13 cellular contexts compared by ENCODE assay signal in genomic region chr19:53096982-53097381, GRCh38. TPM values are rescaled to one million over a fixed set of nuclear protein-coding genes. Genes with fewer than 3 reads are reported as not detected.
DNase-seq lines count a peak whose midpoint lies in the region; ATAC-seq and TF ChIP-seq lines count a peak whose summit lies in the region.
"Not testable (repeated sequence)": the region's sequence is repeated elsewhere in the genome, so short reads cannot be mapped to it uniquely, and the experiment has no call there.
"Had no signal": no experiment of that assay in that cellular context is flagged by ENCODE, and none has a peak within 500 bp of the region (broad histone marks: within the 10 kb centered on the region; RNA-seq: fewer than 3 reads in every experiment).

No MANE protein-coding gene starts in this region.

- H3K4me1 ChIP-seq in Caco-2 (peaks cover 15% of the 10 kb centered on the region), heart left ventricle (peaks cover 6 to 70% (median 22%) of the 10 kb centered on the region in 12 donors)
- not testable (repeated sequence) for H3K4me1 ChIP-seq in right cardiac atrium (ENCODE audit: control insufficient read depth, insufficient read depth, low read length)

- intact Hi-C loops in Caco-2 (cut with micrococcal nuclease; ENCODE audit: unreplicated experiment); heart left ventricle (cut with DNase I); right cardiac atrium (cut with DNase I): not testable (repeated sequence)

- not testable (repeated sequence) for TF ChIP-seq POLR2A in heart left ventricle (IDR thresholded peaks at IDR 0.05)

- 38 to 82% (median 70%) methylated on average over 1 to 2 of the region's 7 CpGs for WGBS in heart left ventricle, 4 donors
- 84% methylated on average over 1 of the region's 7 CpGs for WGBS in right cardiac atrium

- H3K27ac Mint-ChIP-seq in Caco-2 (ENCODE audit: unreplicated experiment) (peak overlapping the region; percentile 80), brain (peak overlapping the region in 4 of 5 experiments; percentile 32 to 82 (median 56)), neural crest cell (ENCODE audit: unreplicated experiment) (peak overlapping the region; percentile 47), type B pancreatic cell (peak overlapping the region; percentile 85)
- H3K27ac Mint-ChIP-seq in activated T-cell treated with anti-CD3 and anti-CD28 coated beads, Interleukin-2, amount 50 U/mL, for 72 hours = peak overlapping the region; percentile 72
- not testable (repeated sequence) for H3K27ac Mint-ChIP-seq in endothelial cell (ENCODE audit: unreplicated experiment)

- not testable (repeated sequence) for H3K4me3 ChIP-seq in Caco-2 (ENCODE audit: low read depth, low read length); heart left ventricle; right cardiac atrium (ENCODE audit: low read length)

- not testable (repeated sequence) for TF ChIP-seq CTCF in Caco-2 (IDR thresholded peaks at IDR 0.05; ENCODE audit: insufficient read depth in 1 of 2, low read depth in 1 of 2, low read length in 1 of 2, severe bottlenecking in 1 of 2, unreplicated experiment in 1 of 2); brain (conservative IDR thresholded peaks at IDR 0.05); endothelial cell (IDR thresholded peaks at IDR 0.05; ENCODE audit: unreplicated experiment); heart left ventricle (IDR thresholded peaks at IDR 0.05); neural crest cell (conservative IDR thresholded peaks at IDR 0.05); type B pancreatic cell (conservative IDR thresholded peaks at IDR 0.05)

- not testable (repeated sequence) for H3K36me3 ChIP-seq in Caco-2 (ENCODE audit: control insufficient read depth, insufficient read depth, low read length)
- peaks cover 0 to 34% (median 14%) of the 10 kb centered on the region in 9 donors for H3K36me3 ChIP-seq in heart left ventricle

- CTCF ChIA-PET in Caco-2 (lab: Charles Lee) = not testable (repeated sequence)

- H3K4me1 Mint-ChIP-seq in Caco-2 (ENCODE audit: low read depth, unreplicated experiment) (peaks cover 16% of the 10 kb centered on the region), brain (peaks cover 58% of the 10 kb centered on the region), endothelial cell (ENCODE audit: unreplicated experiment) (peaks cover 17% of the 10 kb centered on the region), neural crest cell (peaks cover 12% of the 10 kb centered on the region), type B pancreatic cell (ENCODE audit: unreplicated experiment) (peaks cover 22% of the 10 kb centered on the region)
- peaks cover 34% of the 10 kb centered on the region for H3K4me1 Mint-ChIP-seq in activated T-cell treated with anti-CD3 and anti-CD28 coated beads, Interleukin-2, amount 50 U/mL, for 72 hours (ENCODE audit: low read depth)

- H3K9me3 Mint-ChIP-seq in Caco-2 (ENCODE audit: unreplicated experiment); activated T-cell treated with anti-CD3 and anti-CD28 coated beads, Interleukin-2, amount 50 U/mL, for 72 hours; brain; endothelial cell (ENCODE audit: unreplicated experiment); neural crest cell; type B pancreatic cell: not testable (repeated sequence)

- POLR2A ChIA-PET in Caco-2 (lab: Charles Lee) = not testable (repeated sequence)

- peak overlapping the region in 2 of 12 donors; percentile 57 to 65 for H3K27ac ChIP-seq in heart left ventricle
- not testable (repeated sequence) for H3K27ac ChIP-seq in right cardiac atrium (ENCODE audit: low read length)

- not testable (repeated sequence) for H3K27me3 ChIP-seq in Caco-2 (replicated peaks; ENCODE audit: control insufficient read depth, insufficient read depth, low read length); heart left ventricle; right cardiac atrium (ENCODE audit: control insufficient read depth, insufficient read depth)

- ATAC-seq in activated T-cell treated with anti-CD3 and anti-CD28 coated beads, Interleukin-2, amount 50 U/mL, for 72 hours (replicated peaks in 1 of 2) = not testable (repeated sequence)
- ATAC-seq in heart left ventricle (peak; percentile 52 to 77 (median 60)), right cardiac atrium (peak; percentile 67 to 72)

- not testable (repeated sequence) for H3K9me3 ChIP-seq in Caco-2; heart left ventricle; right cardiac atrium (ENCODE audit: control insufficient read depth, low read length)

- H3K27me3 Mint-ChIP-seq in Caco-2 (ENCODE audit: insufficient read depth, unreplicated experiment); activated T-cell treated with anti-CD3 and anti-CD28 coated beads, Interleukin-2, amount 50 U/mL, for 72 hours (ENCODE audit: low read depth); brain; endothelial cell (ENCODE audit: unreplicated experiment); neural crest cell (ENCODE audit: low read depth); type B pancreatic cell: not testable (repeated sequence)

- BruUV-seq in Caco-2 (replicated peaks; lab: Mats Ljungman, UMichigan) = not testable (repeated sequence)

- H3K4me3 Mint-ChIP-seq in Caco-2 (ENCODE audit: unreplicated experiment) (peak overlapping the region; percentile 34), brain (peak overlapping the region in 1 of 5 experiments; percentile 28), endothelial cell (ENCODE audit: unreplicated experiment) (peak overlapping the region; percentile 71), neural crest cell (peak overlapping the region; percentile 38), type B pancreatic cell (peak overlapping the region; percentile 45)
- not testable (repeated sequence) for H3K4me3 Mint-ChIP-seq in activated T-cell treated with anti-CD3 and anti-CD28 coated beads, Interleukin-2, amount 50 U/mL, for 72 hours

- DNase-seq in Caco-2; activated T-cell treated with anti-CD3 and anti-CD28 coated beads, Interleukin-2, amount 50 U/mL, for 72 hours; endothelial cell (ENCODE audit: low spot score); heart left ventricle; right cardiac atrium; neural crest cell (ENCODE audit: low read depth, low spot score); type B pancreatic cell (ENCODE audit: extremely low spot score, unreplicated experiment): not testable (repeated sequence)

- H3K36me3 Mint-ChIP-seq in Caco-2 (ENCODE audit: insufficient read depth, unreplicated experiment) = peaks cover 38% of the 10 kb centered on the region
- peaks cover 29 to 55% of the 10 kb centered on the region in 2 donors for H3K36me3 Mint-ChIP-seq in activated T-cell treated with anti-CD3 and anti-CD28 coated beads, Interleukin-2, amount 50 U/mL, for 72 hours (ENCODE audit: insufficient read depth in 2 of 2)
- H3K36me3 Mint-ChIP-seq in brain = peaks cover 75% of the 10 kb centered on the region
- H3K36me3 Mint-ChIP-seq in endothelial cell (ENCODE audit: low read depth, unreplicated experiment) = peaks cover 23% of the 10 kb centered on the region
- peaks cover 12% of the 10 kb centered on the region for H3K36me3 Mint-ChIP-seq in neural crest cell (ENCODE audit: low read depth)
- H3K36me3 Mint-ChIP-seq in type B pancreatic cell = peaks cover 26% of the 10 kb centered on the region

RNA-seq across cellular contexts. Expression of gene ZNF160, which starts 6.2 kb away (rescaled TPM):
- total RNA-seq in Caco-2 (2022) (30.6 and 33.3 TPM in 2 replicates), endothelial cell (ENCODE audit: unreplicated experiment) (36.3 TPM), heart left ventricle (10 to 100 TPM in 8 of 9 donors, 1 to 10 TPM in 1; 10.0 to 24.7 (median 17.0) TPM), right cardiac atrium (10 to 100 TPM; 15.9 to 23.1 (median 18.1) TPM), neural crest cell (22.7 and 23.8 TPM in 2 replicates), type B pancreatic cell (ENCODE audit: low replicate concordance) (30.7 and 35.9 TPM in 2 replicates)
- 10 to 100 TPM; 25.2 to 30.4 TPM for total RNA-seq in activated T-cell treated with anti-CD3 and anti-CD28 coated beads, Interleukin-2, amount 50 U/mL, for 72 hours
- polyA plus RNA-seq in brain (ENCODE audit: insufficient read depth, low read depth, low replicate concordance) (4.5 TPM), heart left ventricle (10 to 100 TPM; 14.4 to 19.8 TPM), right cardiac atrium (17.7 TPM)

RNA-seq across cellular contexts. Expression of gene ZNF415, which starts 35.7 kb away (rescaled TPM):
- total RNA-seq in Caco-2 (2022) (12.5 and 14.9 TPM in 2 replicates), endothelial cell (ENCODE audit: unreplicated experiment) (8.7 TPM), heart left ventricle (10 to 100 TPM; 12.8 to 38.6 (median 21.4) TPM), right cardiac atrium (10 to 100 TPM; 20.7 to 26.8 (median 22.1) TPM), neural crest cell (12.6 and 13.6 TPM in 2 replicates), type B pancreatic cell (ENCODE audit: low replicate concordance) (15.5 and 15.6 TPM in 2 replicates)
- total RNA-seq in activated T-cell treated with anti-CD3 and anti-CD28 coated beads, Interleukin-2, amount 50 U/mL, for 72 hours = 1 to 10 TPM; 3.4 to 5.2 TPM
- polyA plus RNA-seq in brain (ENCODE audit: insufficient read depth, low read depth, low replicate concordance) (5.1 TPM), heart left ventricle (10 to 100 TPM; 15.2 to 17.6 TPM), right cardiac atrium (20.4 TPM)
- total RNA-seq: HT-29 had no signal

RNA-seq across cellular contexts. Expression of gene ERVV-2, which starts 52.4 kb away (rescaled TPM):
- total RNA-seq in Caco-2 (2022) = 0.11 and 0.21 TPM in 2 replicates
- not detected for total RNA-seq in activated T-cell treated with anti-CD3 and anti-CD28 coated beads, Interleukin-2, amount 50 U/mL, for 72 hours
- polyA plus RNA-seq in brain (ENCODE audit: insufficient read depth, low read depth, low replicate concordance) = not detected
- not detected for total RNA-seq in endothelial cell (ENCODE audit: unreplicated experiment)
- total RNA-seq in heart left ventricle = not detected
- polyA plus RNA-seq in heart left ventricle = not detected
- not detected for total RNA-seq in right cardiac atrium
- not detected for polyA plus RNA-seq in right cardiac atrium
- not detected in 2 replicates for total RNA-seq in neural crest cell
- total RNA-seq in type B pancreatic cell (ENCODE audit: low replicate concordance) = 0.53 and 2.2 TPM in 2 replicates
- total RNA-seq: A673; CD8-positive, alpha-beta T cell; HT-29 had no signal
- polyA plus RNA-seq: BJ, CD14-positive monocyte had no signal
